Comparison of ENCODE assay signal across 21 cellular contexts in genomic region chr12:50778663-50779590, GRCh38. TPM values are rescaled to one million over a fixed set of nuclear protein-coding genes. Genes with fewer than 3 reads are reported as not detected.
A peak's percentile ranks its signal among the peaks of the same experiment; 100 is the strongest.
DNase-seq lines count a peak whose midpoint lies in the region; ATAC-seq, FAIRE-seq and TF ChIP-seq lines count a peak whose summit lies in the region.
"Had no signal": no experiment of that assay in that cellular context is flagged by ENCODE, and none has a peak within 500 bp of the region (broad histone marks: within the 10 kb centered on the region; RNA-seq: fewer than 3 reads in every experiment).

No MANE protein-coding gene starts in this region.

- TF ChIP-seq EP300 in A549 (IDR thresholded peaks at IDR 0.05), result no peak

- no peak overlapping the region for H4K8ac ChIP-seq in trophoblast cell (ENCODE audit: low read depth, low read length)

- H2AFZ ChIP-seq in trophoblast cell (ENCODE audit: insufficient read depth, low read length, poor library complexity) (no peak overlapping the region), neural progenitor cell (replicated peaks) (no peak overlapping the region)

- H3K9ac ChIP-seq in trophoblast cell (ENCODE audit: low read length) (no peak overlapping the region), neural progenitor cell (no peak overlapping the region)
- H3K9ac ChIP-seq: BLaER1 treated with 17β-estradiol and CSF1 and Interleukin-3, amounts not matched to agents 10 nM and 100 nM had no signal

- no peak overlapping the region for H3K14ac ChIP-seq in trophoblast cell (ENCODE audit: low read length)

- no peaks in the 10 kb centered on the region for H3K27me3 Mint-ChIP-seq in neural progenitor cell (ENCODE audit: insufficient read depth, low read depth)
- H3K27me3 Mint-ChIP-seq in glutamatergic neuron (ENCODE audit: unreplicated experiment), result peaks cover 2% of the 10 kb centered on the region
- H3K27me3 Mint-ChIP-seq: CD8-positive, alpha-beta memory T cell had no signal

- TF ChIP-seq CTCF in A549 (IDR thresholded peaks at IDR 0.05) (no peak), neural progenitor cell (IDR thresholded peaks at IDR 0.05) (no peak), glutamatergic neuron (IDR thresholded peaks at IDR 0.05; ENCODE audit: partially characterized antibody, unreplicated experiment) (no peak)

- FAIRE-seq in A549 (lab: Jason Lieb, UNC) (no peak), H54 (lab: Jason Lieb, UNC) (peak; percentile 41), colon (lab: Jason Lieb, UNC) (peak; percentile 21)
- FAIRE-seq: D721Med, GM12892, GM18507, H1 had no signal

- H2BK120ac ChIP-seq in trophoblast cell (ENCODE audit: insufficient read depth, low read length, poor library complexity), result no peak overlapping the region

- peaks cover 21% of the 10 kb centered on the region for H3K36me3 Mint-ChIP-seq in neural progenitor cell
- no peaks in the 10 kb centered on the region for H3K36me3 Mint-ChIP-seq in glutamatergic neuron (ENCODE audit: unreplicated experiment)

- no peaks in the 10 kb centered on the region for H3F3A ChIP-seq in neural progenitor cell (ENCODE audit: low read depth)

- H3K4me1 Mint-ChIP-seq in neural progenitor cell (no peaks in the 10 kb centered on the region), glutamatergic neuron (ENCODE audit: low read depth, unreplicated experiment) (no peaks in the 10 kb centered on the region)

- no peak overlapping the region for H3K18ac ChIP-seq in trophoblast cell (ENCODE audit: low read length)

- no peak overlapping the region for H2BK12ac ChIP-seq in trophoblast cell (ENCODE audit: low read length)

- H4K12ac ChIP-seq in trophoblast cell (ENCODE audit: low read depth, low read length), result no peak overlapping the region

- H3K27ac ChIP-seq in A549, result no peak overlapping the region
- H3K27ac ChIP-seq in trophoblast cell (ENCODE audit: low read depth, low read length), result no peak overlapping the region
- H3K27ac ChIP-seq in neural progenitor cell, result no peak overlapping the region
- H3K27ac ChIP-seq: BLaER1 treated with 17β-estradiol and CSF1 and Interleukin-3, amounts not matched to agents 10 nM and 100 nM; SJSA1 had no signal

- H3K4me1 ChIP-seq in A549 (peaks cover 1% of the 10 kb centered on the region; the same call in 1 of the 3 replicates), trophoblast cell (ENCODE audit: control insufficient read depth in 1 of 2, insufficient read depth in 2 of 2, low read length in 2 of 2) (no peaks in the 10 kb centered on the region), neural progenitor cell (no peaks in the 10 kb centered on the region)
- H3K4me1 ChIP-seq: SJSA1 had no signal

- H3K4me3 Mint-ChIP-seq in neural progenitor cell (no peak overlapping the region), glutamatergic neuron (ENCODE audit: unreplicated experiment) (no peak overlapping the region)
- H3K4me3 Mint-ChIP-seq: CD8-positive, alpha-beta memory T cell had no signal

- H3K9me3 Mint-ChIP-seq in neural progenitor cell (peaks cover 2% of the 10 kb centered on the region), glutamatergic neuron (ENCODE audit: unreplicated experiment) (no peaks in the 10 kb centered on the region)
- H3K9me3 Mint-ChIP-seq: CD8-positive, alpha-beta memory T cell had no signal

- 77% methylated on average over 8 of the region's 8 CpGs for WGBS in A549 (ENCODE audit: missing lambda C conversion rate)
- WGBS in trophoblast cell (ENCODE audit: extremely low coverage, insufficient coverage, insufficient read length), result no CpG with 5 or more reads among the region's 8 CpGs

- POLR2A ChIA-PET in A549 (lab: Yijun Ruan, JAX), result no interaction called here

- no peak overlapping the region for H3K4me3 ChIP-seq in A549
- H3K4me3 ChIP-seq in trophoblast cell (ENCODE audit: low read depth, low read length), result no peak overlapping the region
- H3K4me3 ChIP-seq in neural progenitor cell, result no peak overlapping the region
- H3K4me3 ChIP-seq: BLaER1 treated with 17β-estradiol and CSF1 and Interleukin-3, amounts not matched to agents 10 nM and 100 nM; SJSA1 had no signal

- H3K36me3 ChIP-seq in trophoblast cell (ENCODE audit: control insufficient read depth in 1 of 2, insufficient read depth in 2 of 2, low read length in 2 of 2) (peaks cover 3 to 15% of the 10 kb centered on the region in 2 experiments), neural progenitor cell (no peaks in the 10 kb centered on the region)

- no peaks in the 10 kb centered on the region for H3K79me1 ChIP-seq in trophoblast cell (ENCODE audit: low read length)

- DNase-seq in A549 (ENCODE audit: low read depth in 1 of 2, low spot score in 1 of 2) (no peak), H54 (ENCODE audit: insufficient read length, low spot score) (no peak), trophoblast cell (no peak), HK-2 (ENCODE audit: unreplicated experiment) (no peak), neural progenitor cell (ENCODE audit: low spot score) (no peak), glutamatergic neuron (no peak), middle frontal gyrus (ENCODE audit: extremely low spot score, low spot score) (no peak)
- DNase-seq: CD8-positive, alpha-beta memory T cell; NCI-H1048; NCI-H146; NCI-H2081; NCI-H2171 treated with DMSO at 0.1 percent for 48 hours; NCI-H446 treated with DMSO at 0.1 percent for 48 hours had no signal

- H2AK5ac ChIP-seq in trophoblast cell (ENCODE audit: low read length), result no peak overlapping the region

- H3K27me3 ChIP-seq in trophoblast cell (ENCODE audit: insufficient read depth, low read length) (no peaks in the 10 kb centered on the region), neural progenitor cell (no peaks in the 10 kb centered on the region)
- H3K27me3 ChIP-seq: BLaER1 treated with 17β-estradiol and CSF1 and Interleukin-3, amounts not matched to agents 10 nM and 100 nM; SJSA1 had no signal

- H3K79me2 ChIP-seq in trophoblast cell (ENCODE audit: control insufficient read depth, insufficient read depth, low read length, poor library complexity), result peaks cover 6% of the 10 kb centered on the region
- H3K79me2 ChIP-seq in neural progenitor cell (ENCODE audit: low read depth), result peaks cover 60% of the 10 kb centered on the region

- no peak overlapping the region for H3K27ac Mint-ChIP-seq in neural progenitor cell
- no peak overlapping the region for H3K27ac Mint-ChIP-seq in glutamatergic neuron (ENCODE audit: unreplicated experiment)

- no peaks in the 10 kb centered on the region for H3K9me3 ChIP-seq in A549
- H3K9me3 ChIP-seq in trophoblast cell (ENCODE audit: insufficient read depth, low read depth, low read length), result no peaks in the 10 kb centered on the region
- H3K9me3 ChIP-seq in neural progenitor cell (ENCODE audit: low read depth), result no peaks in the 10 kb centered on the region
- H3K9me3 ChIP-seq: SJSA1 had no signal

- H3K4ac ChIP-seq in trophoblast cell (ENCODE audit: low read depth, low read length), result peak overlapping the region; percentile 84

- H3K4me2 ChIP-seq in A549 (no peak overlapping the region), trophoblast cell (ENCODE audit: low read length) (no peak overlapping the region), neural progenitor cell (no peak overlapping the region)
- H3K4me2 ChIP-seq: BLaER1 treated with 17β-estradiol and CSF1 and Interleukin-3, amounts not matched to agents 10 nM and 100 nM had no signal

- no peak for TF ChIP-seq RAD21 in A549 (conservative IDR thresholded peaks at IDR 0.05 in 1 of 2, IDR thresholded peaks at IDR 0.05 in 1 of 2)

- no peak overlapping the region for H3K23ac ChIP-seq in trophoblast cell (ENCODE audit: low read length)

- TF ChIP-seq POLR2A in A549 (IDR thresholded peaks at IDR 0.05; ENCODE audit: low read length) (no peak), H54 (IDR thresholded peaks at IDR 0.05; ENCODE audit: low read depth, low read length) (no peak)

- H4K91ac ChIP-seq in trophoblast cell (ENCODE audit: low read depth, low read length), result no peak overlapping the region

- CTCF ChIA-PET in A549 (lab: Yijun Ruan, JAX), result interaction anchor here (0.7 to 4.0 kb wide), 3 partner anchors 14 to 47 kb away, joined by 3 to 32 read pairs (median 4); partner anchors contain the start of gene ATF1

- no peaks in the 10 kb centered on the region for H4K20me1 ChIP-seq in neural progenitor cell (ENCODE audit: low read depth)

- no peak overlapping the region for H2BK5ac ChIP-seq in trophoblast cell (ENCODE audit: low read depth, low read length, poor library complexity)

- ATAC-seq in A549, result no peak
- ATAC-seq: Panc1 had no signal

TF ChIP-seq in A549, 52 proteins besides CTCF, POLR2A, EP300 and RAD21:
- TF ChIP-seq ZFP36 (IDR thresholded peaks at IDR 0.05; ENCODE audit: borderline replicate concordance, partially characterized antibody), result peak; percentile 8
- TF ChIP-seq EHMT2 (IDR thresholded peaks at IDR 0.05; ENCODE audit: low read depth), result no peak
- TF ChIP-seq HOXB5 (CRISPR knock-in tag; IDR thresholded peaks at IDR 0.05), result no peak
- no peak for TF ChIP-seq CHD2 (IDR thresholded peaks at IDR 0.05; ENCODE audit: low read length, partially characterized antibody)
- no peak for TF ChIP-seq MAFK (IDR thresholded peaks at IDR 0.05; ENCODE audit: partially characterized antibody)
- TF ChIP-seq, protein P1, sequence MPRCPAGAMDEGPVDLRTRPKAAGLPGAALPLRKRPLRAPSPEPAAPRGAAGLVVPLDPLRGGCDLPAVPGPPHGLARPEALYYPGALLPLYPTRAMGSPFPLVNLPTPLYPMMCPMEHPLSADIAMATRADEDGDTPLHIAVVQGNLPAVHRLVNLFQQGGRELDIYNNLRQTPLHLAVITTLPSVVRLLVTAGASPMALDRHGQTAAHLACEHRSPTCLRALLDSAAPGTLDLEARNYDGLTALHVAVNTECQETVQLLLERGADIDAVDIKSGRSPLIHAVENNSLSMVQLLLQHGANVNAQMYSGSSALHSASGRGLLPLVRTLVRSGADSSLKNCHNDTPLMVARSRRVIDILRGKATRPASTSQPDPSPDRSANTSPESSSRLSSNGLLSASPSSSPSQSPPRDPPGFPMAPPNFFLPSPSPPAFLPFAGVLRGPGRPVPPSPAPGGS (IDR thresholded peaks at IDR 0.05), result no peak

RNA-seq across cellular contexts. Expression of gene ATF1, which starts 15.0 kb away (rescaled TPM):
- 77.1 and 88.9 TPM in 2 replicates for polyA plus RNA-seq in A549 (2011; rRNA removed)
- 45.5 and 51.2 TPM in 2 replicates for polyA plus RNA-seq in A549 (2012; cell fraction: cytosol; rRNA removed)
- 9.7 and 15.0 TPM in 2 replicates for polyA plus RNA-seq in A549 (2012; cell fraction: nucleus; rRNA removed)
- polyA plus RNA-seq in A549 (2017; fragmentation: RNase III; extraction: RNeasy Plus Mini Kit Qiagen cat#74134 plus additional on column Dnase treatment), result 30.9 to 35.9 TPM (median 34.2 TPM) in 3 replicates
- 82.5 and 96.9 TPM in 2 replicates for polyA minus RNA-seq in A549 (2011; rRNA and poly(A)+ RNA removed)
- polyA plus RNA-seq in trophoblast cell (2013), result 34.6 and 36.5 TPM in 2 replicates
- 18.4 and 24.8 TPM in 2 replicates for total RNA-seq in neural progenitor cell (ENCODE audit: low replicate concordance)
- 7.1 TPM for total RNA-seq in glutamatergic neuron (ENCODE audit: unreplicated experiment)
